In the genomic region with DNA sequence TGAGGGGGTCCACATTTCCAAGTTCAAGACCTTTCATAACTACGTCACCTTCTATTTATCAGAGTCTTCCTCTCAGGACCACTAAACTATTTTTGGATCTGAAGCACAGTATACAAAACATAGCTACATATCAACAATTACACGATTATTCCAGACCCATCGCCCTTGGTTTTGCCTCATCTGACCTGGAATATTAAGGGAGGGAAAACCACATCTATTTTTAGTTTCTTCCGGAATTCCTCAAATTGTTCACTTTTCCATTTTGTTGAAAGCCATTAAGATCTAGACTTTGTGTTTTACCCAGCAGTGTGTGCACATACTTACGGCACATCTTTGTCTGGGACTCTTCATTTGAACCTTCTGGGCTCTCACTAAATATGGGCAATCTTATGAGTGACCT, we compare ENCODE assay signal across 10 cellular contexts. TPM values are rescaled to one million over a fixed set of nuclear protein-coding genes. Genes with fewer than 3 reads are reported as not detected.
"Had no signal": no experiment of that assay in that cellular context is flagged by ENCODE, and none has a peak within 500 bp of the region (broad histone marks: within the 10 kb centered on the region; RNA-seq: fewer than 3 reads in every experiment).

No MANE protein-coding gene starts in this region.

- H3K9me3 Mint-ChIP-seq: activated naive CD8-positive, alpha-beta T cell treated with anti-CD3 and anti-CD28 coated beads for 36 hours; activated T-cell treated with anti-CD3 and anti-CD28 coated beads, Interleukin-2, amount 50 U/mL, for 24 hours; memory B cell; T-helper 2 cell treated with Interferon-gamma antibody and Interleukin-4, amounts not matched to agents 5 μg/mL and 100 μg/mL, for 36 hours had no signal

- H3K4me1 Mint-ChIP-seq: activated CD8-positive, alpha-beta memory T cell treated with anti-CD3 and anti-CD28 coated beads, Interleukin-2, amount 10 ng/mL, durations not matched to agents 7 days and 5 days; activated naive CD8-positive, alpha-beta T cell treated with anti-CD3 and anti-CD28 coated beads for 36 hours; memory B cell had no signal

- H3K36me3 Mint-ChIP-seq: activated CD8-positive, alpha-beta memory T cell treated with anti-CD3 and anti-CD28 coated beads, Interleukin-2, amount 10 ng/mL, durations not matched to agents 7 days and 5 days; activated naive CD8-positive, alpha-beta T cell treated with anti-CD3 and anti-CD28 coated beads for 36 hours; memory B cell had no signal

- H3K36me3 ChIP-seq: transverse colon had no signal

- H3K4me3 Mint-ChIP-seq: activated CD8-positive, alpha-beta memory T cell treated with anti-CD3 and anti-CD28 coated beads, Interleukin-2, amount 10 ng/mL, durations not matched to agents 7 days and 5 days; activated naive CD8-positive, alpha-beta T cell treated with anti-CD3 and anti-CD28 coated beads for 36 hours; activated T-cell treated with anti-CD3 and anti-CD28 coated beads, Interleukin-2, amount 50 U/mL, for 24 hours; memory B cell; T-helper 2 cell treated with Interferon-gamma antibody and Interleukin-4, amounts not matched to agents 5 μg/mL and 100 μg/mL, for 36 hours had no signal

- H3K27ac ChIP-seq: foreskin keratinocyte, transverse colon had no signal

- H3K4me1 ChIP-seq: foreskin keratinocyte, transverse colon had no signal

- H3K27ac Mint-ChIP-seq: activated CD8-positive, alpha-beta memory T cell treated with anti-CD3 and anti-CD28 coated beads, Interleukin-2, amount 10 ng/mL, durations not matched to agents 7 days and 5 days; activated naive CD8-positive, alpha-beta T cell treated with anti-CD3 and anti-CD28 coated beads for 36 hours; activated T-cell treated with anti-CD3 and anti-CD28 coated beads, Interleukin-2, amount 50 U/mL, for 24 hours; memory B cell; T-helper 2 cell treated with Interferon-gamma antibody and Interleukin-4, amounts not matched to agents 5 μg/mL and 100 μg/mL, for 36 hours had no signal

- DNase-seq: activated CD8-positive, alpha-beta memory T cell treated with anti-CD3 and anti-CD28 coated beads, Interleukin-2, amount 10 ng/mL, durations not matched to agents 7 days and 5 days; activated gamma-delta T cell; activated naive CD8-positive, alpha-beta T cell treated with anti-CD3 and anti-CD28 coated beads for 36 hours; activated T-cell treated with anti-CD3 and anti-CD28 coated beads, Interleukin-2, amount 50 U/mL, for 24 hours; foreskin keratinocyte; SIG-M5; transverse colon had no signal

- H3K9me3 ChIP-seq: transverse colon had no signal

- H3K4me3 ChIP-seq: transverse colon had no signal

- H3K27me3 Mint-ChIP-seq: activated CD8-positive, alpha-beta memory T cell treated with anti-CD3 and anti-CD28 coated beads, Interleukin-2, amount 10 ng/mL, durations not matched to agents 7 days and 5 days had no signal

- H3K27me3 ChIP-seq: foreskin keratinocyte, transverse colon had no signal

- ATAC-seq: activated CD8-positive, alpha-beta memory T cell treated with anti-CD3 and anti-CD28 coated beads, Interleukin-2, amount 10 ng/mL, durations not matched to agents 7 days and 5 days; foreskin keratinocyte had no signal

RNA-seq across cellular contexts. Expression of gene ADGRF5, which starts 12.0 kb away (rescaled TPM):
- total RNA-seq: activated CD8-positive, alpha-beta memory T cell treated with anti-CD3 and anti-CD28 coated beads, Interleukin-2, amount 10 ng/mL, durations not matched to agents 7 days and 5 days; activated naive CD8-positive, alpha-beta T cell treated with anti-CD3 and anti-CD28 coated beads for 36 hours; bronchial epithelial cell; foreskin keratinocyte had no signal
